11 cellular contexts compared by ENCODE assay signal in the genomic region with DNA sequence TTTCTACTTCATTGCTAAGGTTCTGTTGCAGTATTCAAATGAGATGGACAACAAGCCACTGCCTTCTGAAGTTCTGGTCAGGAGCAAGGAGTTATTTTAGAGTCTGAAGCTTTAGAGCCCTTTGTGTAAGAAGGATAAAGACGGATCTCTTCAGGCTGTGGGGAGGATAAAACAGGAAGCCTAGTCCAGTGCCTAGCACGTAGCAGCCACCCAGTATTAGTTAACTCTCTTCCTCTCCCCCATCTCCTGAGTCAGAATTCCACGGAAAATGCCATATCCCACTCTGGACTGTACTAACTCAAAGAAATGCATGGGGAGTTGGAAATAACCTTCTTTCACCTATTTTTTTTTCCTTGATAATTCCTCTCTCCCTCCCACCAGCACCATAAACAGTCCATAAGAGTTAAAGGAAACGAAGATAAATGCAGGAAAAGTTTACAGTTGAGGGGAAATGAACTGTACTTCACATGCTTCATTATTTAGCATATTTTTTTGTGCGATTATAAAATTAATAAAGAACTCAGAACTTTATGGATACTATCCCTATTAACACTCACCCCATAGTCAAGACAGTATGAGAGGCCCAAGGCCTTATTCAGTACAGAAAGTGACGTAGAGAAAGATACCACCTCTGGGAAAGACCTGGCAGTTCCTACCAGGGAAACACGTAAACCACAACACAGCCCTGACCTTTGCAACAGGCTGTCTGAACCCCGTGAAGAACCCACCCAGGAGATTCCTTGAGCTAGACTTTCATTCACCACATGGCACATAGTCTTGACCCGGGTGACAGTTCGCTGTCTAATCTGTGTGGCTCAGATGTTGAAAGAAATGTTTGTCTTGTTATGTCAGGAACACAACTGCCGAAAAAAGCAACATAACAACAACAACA. TPM values are rescaled to one million over a fixed set of nuclear protein-coding genes. Genes with fewer than 3 reads are reported as not detected.
DNase-seq lines count a peak whose midpoint lies in the region; ATAC-seq, FAIRE-seq and TF ChIP-seq lines count a peak whose summit lies in the region.
"Had no signal": no experiment of that assay in that cellular context is flagged by ENCODE, and none has a peak within 500 bp of the region (broad histone marks: within the 10 kb centered on the region; RNA-seq: fewer than 3 reads in every experiment).

No MANE protein-coding gene starts in this region.

- H3K4me1 Mint-ChIP-seq in CD14-positive monocyte (peaks cover 48% of the 10 kb centered on the region), astrocyte (ENCODE audit: low read depth, unreplicated experiment) (peaks cover 68% of the 10 kb centered on the region)
- no peaks in the 10 kb centered on the region for H3K4me1 Mint-ChIP-seq in activated T-helper 17 cell treated with anti-CD3 and anti-CD28 coated beads, Interleukin-2, amount 50 U/mL, for 72 hours

- ATAC-seq in GM18868 (IDR thresholded peaks at IDR 0.05; ENCODE audit: unreplicated experiment) (no peak), GM21717 (IDR thresholded peaks at IDR 0.05; ENCODE audit: unreplicated experiment) (no peak), HG02884 (IDR thresholded peaks at IDR 0.05; ENCODE audit: unreplicated experiment) (no peak)
- no peak for ATAC-seq in activated T-helper 17 cell treated with anti-CD3 and anti-CD28 coated beads, Interleukin-2, amount 50 U/mL, for 72 hours (replicated peaks)

- peak overlapping the region in 6 of 7 donors; percentile 21 to 82 (median 64) for H3K27ac Mint-ChIP-seq in CD14-positive monocyte
- peak overlapping the region; percentile 94 for H3K27ac Mint-ChIP-seq in astrocyte (ENCODE audit: unreplicated experiment)
- H3K27ac Mint-ChIP-seq in activated T-helper 17 cell treated with anti-CD3 and anti-CD28 coated beads, Interleukin-2, amount 50 U/mL, for 72 hours, result no peak overlapping the region

- peak; percentile 34 for FAIRE-seq in astrocyte (lab: Jason Lieb, UNC)

- intact Hi-C loops in CD14-positive monocyte (cut with micrococcal nuclease), result no loop called here

- H4K20me1 ChIP-seq in astrocyte (ENCODE audit: insufficient read depth, low read length), result peaks cover 53% of the 10 kb centered on the region

- no peak for DNase-seq in CD14-positive monocyte (ENCODE audit: low spot score)
- DNase-seq in astrocyte (ENCODE audit: low read depth), result peak; percentile 42
- peak; percentile 30 for DNase-seq in kidney glomerular epithelial cell (lab: John Stamatoyannopoulos, UW)
- DNase-seq: cortex of kidney, NCI-H1048 had no signal

- H3K27me3 ChIP-seq in HUES48 (ENCODE audit: control insufficient read depth, insufficient read depth, low read length), result no peaks in the 10 kb centered on the region
- no peaks in the 10 kb centered on the region for H3K27me3 ChIP-seq in astrocyte (ENCODE audit: insufficient read depth, low read length)
- H3K27me3 ChIP-seq: vagina had no signal

- H3K27ac ChIP-seq in HUES48 (ENCODE audit: low read depth, low read length) (peak overlapping the region; percentile 76), astrocyte (ENCODE audit: low read depth, low read length) (peak overlapping the region; percentile 33)
- H3K27ac ChIP-seq: vagina had no signal

- H3K4me3 Mint-ChIP-seq in CD14-positive monocyte (peak overlapping the region; percentile 16 to 44), astrocyte (ENCODE audit: unreplicated experiment) (peak overlapping the region; percentile 46)
- H3K4me3 Mint-ChIP-seq in activated T-helper 17 cell treated with anti-CD3 and anti-CD28 coated beads, Interleukin-2, amount 50 U/mL, for 72 hours, result no peak overlapping the region

- H3K9me3 Mint-ChIP-seq in CD14-positive monocyte (no peaks in the 10 kb centered on the region), astrocyte (ENCODE audit: unreplicated experiment) (no peaks in the 10 kb centered on the region)
- H3K9me3 Mint-ChIP-seq in activated T-helper 17 cell treated with anti-CD3 and anti-CD28 coated beads, Interleukin-2, amount 50 U/mL, for 72 hours, result no peaks in the 10 kb centered on the region

- H3K36me3 ChIP-seq in HUES48 (ENCODE audit: control insufficient read depth, insufficient read depth, low read length), result no peaks in the 10 kb centered on the region
- no peaks in the 10 kb centered on the region for H3K36me3 ChIP-seq in astrocyte (ENCODE audit: insufficient read depth, low read length)
- H3K36me3 ChIP-seq: vagina had no signal

- H3K4me1 ChIP-seq in HUES48 (ENCODE audit: control insufficient read depth, insufficient read depth, low read length) (peaks cover 97% of the 10 kb centered on the region), astrocyte (ENCODE audit: insufficient read depth, low read length) (peaks cover 46% of the 10 kb centered on the region)

- TF ChIP-seq CTCF in CD14-positive monocyte (IDR thresholded peaks at IDR 0.05) (no peak), astrocyte (IDR thresholded peaks at IDR 0.05; ENCODE audit: insufficient read depth, low read depth, low read length) (no peak)

- no peak overlapping the region for H2AFZ ChIP-seq in astrocyte (ENCODE audit: low read depth, low read length)

- H3K27me3 Mint-ChIP-seq in CD14-positive monocyte (ENCODE audit: low read depth in 3 of 3) (no peaks in the 10 kb centered on the region), astrocyte (ENCODE audit: low read depth, unreplicated experiment) (no peaks in the 10 kb centered on the region)
- H3K27me3 Mint-ChIP-seq in activated T-helper 17 cell treated with anti-CD3 and anti-CD28 coated beads, Interleukin-2, amount 50 U/mL, for 72 hours, result peaks cover 24% of the 10 kb centered on the region

- H3K9me3 ChIP-seq in HUES48 (ENCODE audit: control insufficient read depth, insufficient read depth, low read length), result no peaks in the 10 kb centered on the region
- H3K9me3 ChIP-seq in astrocyte (ENCODE audit: insufficient read depth, low read depth, low read length), result no peaks in the 10 kb centered on the region
- H3K9me3 ChIP-seq: vagina had no signal

- H3K9ac ChIP-seq in HUES48 (ENCODE audit: low read depth, low read length) (0 out of 2 replicates have a peak overlapping the region, but pooled peaks have one; percentile 14), astrocyte (ENCODE audit: low read length) (peak overlapping the region; percentile 37)

- peaks cover 100% of the 10 kb centered on the region for H3K79me2 ChIP-seq in astrocyte (ENCODE audit: insufficient read depth, low read length)

- H3K4me2 ChIP-seq in astrocyte (ENCODE audit: low read length), result peak overlapping the region; percentile 59

- H3K4me3 ChIP-seq in HUES48 (ENCODE audit: low read depth, low read length) (no peak overlapping the region), astrocyte (ENCODE audit: insufficient read depth, low read depth, low read length) (no peak overlapping the region)
- H3K4me3 ChIP-seq: vagina had no signal

- H3K36me3 Mint-ChIP-seq in CD14-positive monocyte (no peaks in the 10 kb centered on the region), astrocyte (ENCODE audit: low read depth, unreplicated experiment) (peaks cover 4% of the 10 kb centered on the region)
- H3K36me3 Mint-ChIP-seq in activated T-helper 17 cell treated with anti-CD3 and anti-CD28 coated beads, Interleukin-2, amount 50 U/mL, for 72 hours (ENCODE audit: low read depth), result no peaks in the 10 kb centered on the region

RNA-seq across cellular contexts. Expression of a gene that starts 9.2 kb away (rescaled TPM):
- polyA plus RNA-seq in CD14-positive monocyte, result under 1 TPM; 0.78 to 1.00 TPM
- total RNA-seq in astrocyte, result 128 and 162 TPM in 2 replicates
- under 1 TPM; 0.28 to 0.82 TPM for total RNA-seq in activated T-helper 17 cell treated with anti-CD3 and anti-CD28 coated beads, Interleukin-2, amount 50 U/mL, for 72 hours

Comparison
In these comparisons a context has a peak if more than half of its experiments do, and no peak if none do; other contexts are left out.
1. RNA of a gene that starts 9.2 kb away (total RNA-seq): 128 to 162 TPM in astrocyte; 0.28 to 0.82 TPM in activated T-helper 17 cell treated with anti-CD3 and anti-CD28 coated beads, Interleukin-2, amount 50 U/mL, for 72 hours; every median in the first group is over 10 times any median in the second.